In the genomic region with DNA sequence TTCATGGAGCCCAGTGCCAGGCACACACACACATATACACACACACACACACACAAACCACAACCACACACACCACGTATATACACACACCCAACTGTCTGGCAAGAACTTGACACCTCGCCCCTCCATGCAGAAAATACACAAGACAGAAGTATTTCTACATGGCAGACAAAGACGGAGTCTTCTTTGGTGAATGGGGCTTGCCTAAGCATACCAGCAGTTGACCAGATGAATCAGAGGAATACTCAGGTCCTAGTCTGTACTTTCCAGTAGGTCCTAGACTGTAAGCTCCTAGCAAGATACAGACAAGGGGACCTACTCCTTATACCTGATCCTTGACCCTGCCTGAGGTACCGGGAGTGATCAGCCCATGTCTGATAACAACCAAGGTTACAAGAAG, we compare ENCODE assay signal across 2 cellular contexts.
TF ChIP-seq lines count a peak whose summit lies in the region.

No MANE protein-coding gene starts in this region.

TF ChIP-seq in HepG2, 621 proteins besides CTCF, POLR2A, EP300 and RAD21:
- TF ChIP-seq KAT2B (IDR thresholded peaks at IDR 0.05; ENCODE audit: borderline replicate concordance, low read depth, low read length) = no peak
- TF ChIP-seq KDM2A (CRISPR knock-in tag; IDR thresholded peaks at IDR 0.05; ENCODE audit: borderline replicate concordance, low read depth) = no peak
- TF ChIP-seq, protein P1, sequence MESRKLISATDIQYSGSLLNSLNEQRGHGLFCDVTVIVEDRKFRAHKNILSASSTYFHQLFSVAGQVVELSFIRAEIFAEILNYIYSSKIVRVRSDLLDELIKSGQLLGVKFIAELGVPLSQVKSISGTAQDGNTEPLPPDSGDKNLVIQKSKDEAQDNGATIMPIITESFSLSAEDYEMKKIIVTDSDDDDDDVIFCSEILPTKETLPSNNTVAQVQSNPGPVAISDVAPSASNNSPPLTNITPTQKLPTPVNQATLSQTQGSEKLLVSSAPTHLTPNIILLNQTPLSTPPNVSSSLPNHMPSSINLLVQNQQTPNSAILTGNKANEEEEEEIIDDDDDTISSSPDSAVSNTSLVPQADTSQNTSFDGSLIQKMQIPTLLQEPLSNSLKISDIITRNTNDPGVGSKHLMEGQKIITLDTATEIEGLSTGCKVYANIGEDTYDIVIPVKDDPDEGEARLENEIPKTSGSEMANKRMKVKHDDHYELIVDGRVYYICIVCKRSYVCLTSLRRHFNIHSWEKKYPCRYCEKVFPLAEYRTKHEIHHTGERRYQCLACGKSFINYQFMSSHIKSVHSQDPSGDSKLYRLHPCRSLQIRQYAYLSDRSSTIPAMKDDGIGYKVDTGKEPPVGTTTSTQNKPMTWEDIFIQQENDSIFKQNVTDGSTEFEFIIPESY (CRISPR knock-in tag; IDR thresholded peaks at IDR 0.05) = no peak
- 0 out of 2 replicates have a peak, but pooled peaks have one; percentile 46 for TF ChIP-seq ZNF468 (CRISPR knock-in tag; IDR thresholded peaks at IDR 0.05)
- no peak for TF ChIP-seq ZNF816 (CRISPR knock-in tag; IDR thresholded peaks at IDR 0.05; ENCODE audit: borderline replicate concordance)
- no peak for TF ChIP-seq SRSF1 (optimal IDR thresholded peaks at IDR 0.05; ENCODE audit: low read depth, low read length)
- TF ChIP-seq, protein P2, sequence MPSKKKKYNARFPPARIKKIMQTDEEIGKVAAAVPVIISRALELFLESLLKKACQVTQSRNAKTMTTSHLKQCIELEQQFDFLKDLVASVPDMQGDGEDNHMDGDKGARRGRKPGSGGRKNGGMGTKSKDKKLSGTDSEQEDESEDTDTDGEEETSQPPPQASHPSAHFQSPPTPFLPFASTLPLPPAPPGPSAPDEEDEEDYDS (CRISPR knock-in tag; IDR thresholded peaks at IDR 0.05) = no peak

TF ChIP-seq in H1, 55 proteins besides CTCF, POLR2A, EP300 and RAD21:
- TF ChIP-seq CHD1 (IDR thresholded peaks at IDR 0.05; ENCODE audit: low read depth, low read length) (no peak), ZNF274 (IDR thresholded peaks at IDR 0.05; ENCODE audit: borderline replicate concordance, extremely low read depth, low read length) (no peak), CHD2 (IDR thresholded peaks at IDR 0.05; ENCODE audit: low read length) (no peak), CBX8 (IDR thresholded peaks at IDR 0.05; ENCODE audit: borderline replicate concordance, low read depth, low read length) (no peak), TCF12 (IDR thresholded peaks at IDR 0.05; ENCODE audit: low read depth, low read length) (no peak), CBX5 (IDR thresholded peaks at IDR 0.05; ENCODE audit: low read depth, low read length) (no peak), SP1 (IDR thresholded peaks at IDR 0.05; ENCODE audit: low read depth, low read length) (no peak), SUZ12 (IDR thresholded peaks at IDR 0.05; ENCODE audit: low read length) (no peak), SIRT6 (IDR thresholded peaks at IDR 0.05; ENCODE audit: low read length) (no peak), FOSL1 (IDR thresholded peaks at IDR 0.05; ENCODE audit: insufficient read depth, low read depth, low read length) (no peak), TEAD4 (IDR thresholded peaks at IDR 0.05; ENCODE audit: low read depth, low read length) (no peak), SIN3A (conservative IDR thresholded peaks at IDR 0.05 in 1 of 2, IDR thresholded peaks at IDR 0.05 in 1 of 2; ENCODE audit: low read depth in 1 of 2, low read length in 2 of 2) (no peak), CREB1 (IDR thresholded peaks at IDR 0.05) (no peak), JUND (IDR thresholded peaks at IDR 0.05; ENCODE audit: low read length) (no peak), TAF1 (IDR thresholded peaks at IDR 0.05; ENCODE audit: low read depth, low read length) (no peak), YY1 (IDR thresholded peaks at IDR 0.05; ENCODE audit: low read depth, low read length) (no peak), HDAC2 (IDR thresholded peaks at IDR 0.05; ENCODE audit: borderline replicate concordance in 1 of 2, low read depth in 2 of 2, low read length in 2 of 2) (no peak), MAFK (IDR thresholded peaks at IDR 0.05; ENCODE audit: low read depth, low read length) (no peak), POU5F1 (IDR thresholded peaks at IDR 0.05; ENCODE audit: low read depth, low read length) (no peak)
- TF ChIP-seq, protein P3, sequence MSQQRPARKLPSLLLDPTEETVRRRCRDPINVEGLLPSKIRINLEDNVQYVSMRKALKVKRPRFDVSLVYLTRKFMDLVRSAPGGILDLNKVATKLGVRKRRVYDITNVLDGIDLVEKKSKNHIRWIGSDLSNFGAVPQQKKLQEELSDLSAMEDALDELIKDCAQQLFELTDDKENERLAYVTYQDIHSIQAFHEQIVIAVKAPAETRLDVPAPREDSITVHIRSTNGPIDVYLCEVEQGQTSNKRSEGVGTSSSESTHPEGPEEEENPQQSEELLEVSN (IDR thresholded peaks at IDR 0.05) = no peak
TF ChIP-seq in H1: peak in this region for 0.
